8 cellular contexts compared by ENCODE assay signal in genomic region chr2:152172201-152172805, GRCh38. TPM values are rescaled to one million over a fixed set of nuclear protein-coding genes. Genes with fewer than 3 reads are reported as not detected.
DNase-seq lines count a peak whose midpoint lies in the region; ATAC-seq and TF ChIP-seq lines count a peak whose summit lies in the region.
"Not testable (repeated sequence)": the region's sequence is repeated elsewhere in the genome, so short reads cannot be mapped to it uniquely, and the experiment has no call there.

No MANE protein-coding gene starts in this region.

- not testable (repeated sequence) for H3K27me3 Mint-ChIP-seq in effector memory CD8-positive, alpha-beta T cell
- H3K27me3 Mint-ChIP-seq in immature natural killer cell (ENCODE audit: low read depth in 3 of 3): peaks cover 4 to 13% (median 11%) of the 10 kb centered on the region in 3 donors

- H3K4me1 ChIP-seq in DND-41 (ENCODE audit: insufficient read depth, low read length) (peaks cover 31% of the 10 kb centered on the region), adrenal gland (replicated peaks in 1 of 2) (peaks cover 32 to 52% of the 10 kb centered on the region in 2 donors), muscle layer of duodenum (ENCODE audit: control insufficient read depth in 1 of 2, insufficient read depth in 2 of 2, low read length in 2 of 2) (peaks cover 7 to 26% of the 10 kb centered on the region in 2 donors), sigmoid colon (peaks cover 0 to 52% (median 29%) of the 10 kb centered on the region in 4 donors), upper lobe of right lung (peaks cover 63% of the 10 kb centered on the region)

- POLR2A ChIA-PET in RWPE1 (lab: Yijun Ruan, JAX; ENCODE audit: low non-redundant PET): not testable (repeated sequence)

- peak overlapping the region; percentile 69 to 87 for H3K27ac Mint-ChIP-seq in effector memory CD8-positive, alpha-beta T cell
- H3K27ac Mint-ChIP-seq in immature natural killer cell: peak overlapping the region; percentile 68 to 80 (median 76)

- H3K4me1 Mint-ChIP-seq in effector memory CD8-positive, alpha-beta T cell (ENCODE audit: low read depth in 2 of 2): peaks cover 29 to 52% of the 10 kb centered on the region in 2 donors
- peaks cover 51 to 84% of the 10 kb centered on the region in 2 donors for H3K4me1 Mint-ChIP-seq in immature natural killer cell

- not testable (repeated sequence) for H3K4me3 ChIP-seq in DND-41 (ENCODE audit: low read depth in 1 of 2, low read length in 2 of 2); muscle layer of duodenum (ENCODE audit: low read depth in 1 of 2, low read length in 2 of 2); sigmoid colon; upper lobe of right lung
- H3K4me3 ChIP-seq in adrenal gland: peak overlapping the region in 1 of 4 donors; percentile 19

- not testable (repeated sequence) for H3K36me3 ChIP-seq in DND-41 (ENCODE audit: insufficient read depth, low read length); adrenal gland (replicated peaks in 1 of 2); muscle layer of duodenum (ENCODE audit: control insufficient read depth in 1 of 2, insufficient read depth in 2 of 2, low read length in 2 of 2); sigmoid colon; upper lobe of right lung

- not testable (repeated sequence) for H3K9ac ChIP-seq in DND-41 (ENCODE audit: low read depth, low read length)

- peak overlapping the region in 1 of 2 donors; percentile 15 for H3K4me3 Mint-ChIP-seq in effector memory CD8-positive, alpha-beta T cell
- H3K4me3 Mint-ChIP-seq in immature natural killer cell: not testable (repeated sequence)

- TF ChIP-seq EP300 in sigmoid colon (IDR thresholded peaks at IDR 0.05): not testable (repeated sequence)

- not testable (repeated sequence) for H3K27ac ChIP-seq in DND-41 (ENCODE audit: low read length)
- H3K27ac ChIP-seq in RWPE1: peak overlapping the region; percentile 57
- peak overlapping the region in 4 of 5 donors; percentile 21 to 67 (median 40) for H3K27ac ChIP-seq in adrenal gland
- peak overlapping the region; percentile 50 for H3K27ac ChIP-seq in muscle layer of duodenum (ENCODE audit: low read length)
- H3K27ac ChIP-seq in sigmoid colon: peak overlapping the region; percentile 10 to 64 (median 51)
- H3K27ac ChIP-seq in upper lobe of right lung: peak overlapping the region; percentile 38

- CTCF ChIA-PET in RWPE1 (lab: Yijun Ruan, JAX): not testable (repeated sequence)

- peaks cover 79% of the 10 kb centered on the region for H3K79me2 ChIP-seq in DND-41 (ENCODE audit: insufficient read depth, low read length)

- TF ChIP-seq POLR2A in adrenal gland (IDR thresholded peaks at IDR 0.05); sigmoid colon (IDR thresholded peaks at IDR 0.05): not testable (repeated sequence)

- not testable (repeated sequence) for TF ChIP-seq CTCF in DND-41 (IDR thresholded peaks at IDR 0.05; ENCODE audit: borderline replicate concordance, extremely low read depth, low read length, poor library complexity, severe bottlenecking); RWPE1 (conservative IDR thresholded peaks at IDR 0.05; ENCODE audit: low read depth); adrenal gland (IDR thresholded peaks at IDR 0.05); sigmoid colon (IDR thresholded peaks at IDR 0.05); upper lobe of right lung (IDR thresholded peaks at IDR 0.05)

- not testable (repeated sequence) for H3K9me3 ChIP-seq in DND-41 (ENCODE audit: insufficient read depth, low read length, severe bottlenecking); adrenal gland (replicated peaks in 1 of 3); muscle layer of duodenum (ENCODE audit: control insufficient read depth in 1 of 2, low read length in 2 of 2); sigmoid colon; upper lobe of right lung

- DNase-seq in DND-41; RWPE1 (ENCODE audit: low spot score); adrenal gland; effector memory CD8-positive, alpha-beta T cell; immature natural killer cell; sigmoid colon; upper lobe of right lung: not testable (repeated sequence)

- not testable (repeated sequence) for H4K20me1 ChIP-seq in DND-41 (ENCODE audit: insufficient read depth, low read length)

- peaks cover 12% of the 10 kb centered on the region for H3K36me3 Mint-ChIP-seq in effector memory CD8-positive, alpha-beta T cell (ENCODE audit: insufficient read depth)
- not testable (repeated sequence) for H3K36me3 Mint-ChIP-seq in immature natural killer cell

- not testable (repeated sequence) for H2AFZ ChIP-seq in DND-41 (ENCODE audit: low read depth, low read length)

- 88 to 95% (median 92%) methylated on average over 7 of the region's 7 CpGs for WGBS in adrenal gland, 4 donors
- 61 to 82% methylated on average over 7 of the region's 7 CpGs for WGBS in sigmoid colon, 2 donors

- ATAC-seq in DND-41 (ENCODE audit: insufficient read depth, low read depth); effector memory CD8-positive, alpha-beta T cell (replicated peaks); upper lobe of right lung: not testable (repeated sequence)

- H3K9me3 Mint-ChIP-seq in effector memory CD8-positive, alpha-beta T cell; immature natural killer cell: not testable (repeated sequence)

- H3K4me2 ChIP-seq in DND-41 (ENCODE audit: insufficient read depth, low read length): peak overlapping the region; percentile 2; the same call in 1 of the 2 replicates

- not testable (repeated sequence) for H3K27me3 ChIP-seq in DND-41 (ENCODE audit: insufficient read depth, low read length, poor library complexity); adrenal gland; muscle layer of duodenum (ENCODE audit: low read depth, low read length); sigmoid colon; upper lobe of right lung

- intact Hi-C loops in adrenal gland (cut with DNase I); upper lobe of right lung (cut with DNase I): not testable (repeated sequence)
- intact Hi-C loops in sigmoid colon (cut with DNase I): loop anchor here (5.0 kb wide), 1 partner anchor 135 kb away; no protein-coding TSS in a partner anchor

RNA-seq across cellular contexts. Expression of gene STAM2, which starts 3.3 kb away (rescaled TPM):
- total RNA-seq in adrenal gland (10 to 100 TPM; 22.8 to 45.8 (median 33.8) TPM), sigmoid colon (10 to 100 TPM; 26.3 to 36.7 (median 33.5) TPM), upper lobe of right lung (42.5 TPM)
- polyA plus RNA-seq in adrenal gland (10 to 100 TPM in 1 of 3 donors, 1 to 10 TPM in 2; 6.5 to 32.5 (median 7.6) TPM), immature natural killer cell (1 to 10 TPM; 3.9 to 6.6 (median 5.6) TPM), sigmoid colon (10 to 100 TPM in 2 of 3 donors, 1 to 10 TPM in 1; 9.0 to 10.8 (median 10.6) TPM)
